1 cellular context compared by ENCODE assay signal in genomic region chr16:88505405-88506082, GRCh38.
A peak's percentile ranks its signal among the peaks of the same experiment; 100 is the strongest.
TF ChIP-seq lines count a peak whose summit lies in the region.

No MANE protein-coding gene starts in this region.

TF ChIP-seq in HEK293, 187 proteins besides CTCF, POLR2A, EP300 and RAD21 (continued from another document and continues in another):
- TF ChIP-seq REST (tag by site-specific recombination; IDR thresholded peaks at IDR 0.05) (no peak), TRIM28 (IDR thresholded peaks at IDR 0.05; ENCODE audit: borderline replicate concordance, low read length) (no peak), ZNF585B (tag by site-specific recombination; IDR thresholded peaks at IDR 0.05) (no peak), SP2 (tag by site-specific recombination; IDR thresholded peaks at IDR 0.05) (no peak), ZSCAN5A (tag by site-specific recombination; IDR thresholded peaks at IDR 0.05) (no peak), REPIN1 (tag by site-specific recombination; IDR thresholded peaks at IDR 0.05; ENCODE audit: low read depth) (no peak), ZFP3 (tag by site-specific recombination; IDR thresholded peaks at IDR 0.05; ENCODE audit: low read depth) (no peak), ZBTB26 (tag by site-specific recombination; optimal IDR thresholded peaks at IDR 0.05) (no peak), ZNF776 (tag by site-specific recombination; IDR thresholded peaks at IDR 0.05; ENCODE audit: borderline replicate concordance) (peak; percentile 68; the same call in 1 of the 2 replicates), ZNF404 (tag by site-specific recombination; IDR thresholded peaks at IDR 0.05) (no peak), PRDM2 (tag by site-specific recombination; IDR thresholded peaks at IDR 0.05; ENCODE audit: borderline replicate concordance) (no peak), ZNF391 (tag by site-specific recombination; IDR thresholded peaks at IDR 0.05; ENCODE audit: borderline replicate concordance, low read depth) (no peak), ZNF596 (tag by site-specific recombination; IDR thresholded peaks at IDR 0.05) (no peak), PRDM1 (tag by site-specific recombination; IDR thresholded peaks at IDR 0.05) (no peak), OSR2 (tag by site-specific recombination; IDR thresholded peaks at IDR 0.05) (no peak), ZNF747 (tag by site-specific recombination; IDR thresholded peaks at IDR 0.05) (no peak), ZBTB49 (tag by site-specific recombination; IDR thresholded peaks at IDR 0.05; ENCODE audit: low read depth) (no peak), ZNF18 (tag by site-specific recombination; IDR thresholded peaks at IDR 0.05) (no peak), ZNF529 (tag by site-specific recombination; IDR thresholded peaks at IDR 0.05; ENCODE audit: insufficient replicate concordance) (no peak), ZNF561 (tag by site-specific recombination; IDR thresholded peaks at IDR 0.05; ENCODE audit: borderline replicate concordance) (no peak), ZNF121 (tag by site-specific recombination; IDR thresholded peaks at IDR 0.05) (no peak), ZNF175 (tag by site-specific recombination; IDR thresholded peaks at IDR 0.05) (no peak), ZBTB48 (tag by site-specific recombination; IDR thresholded peaks at IDR 0.05) (peak; percentile 68; the same call in 1 of the 2 replicates), SCRT1 (tag by site-specific recombination; IDR thresholded peaks at IDR 0.05; ENCODE audit: borderline replicate concordance) (no peak), ZSCAN4 (tag by site-specific recombination; IDR thresholded peaks at IDR 0.05) (no peak), ZNF223 (tag by site-specific recombination; IDR thresholded peaks at IDR 0.05) (no peak), ZNF335 (tag by site-specific recombination; conservative IDR thresholded peaks at IDR 0.05) (peak; percentile 49; the same call in 1 of the 2 replicates), ZFP41 (tag by site-specific recombination; IDR thresholded peaks at IDR 0.05; ENCODE audit: borderline replicate concordance) (no peak), ZNF830 (tag by site-specific recombination; IDR thresholded peaks at IDR 0.05; ENCODE audit: low read depth) (no peak), ZNF398 (tag by site-specific recombination; IDR thresholded peaks at IDR 0.05) (0 out of 2 replicates have a peak, but pooled peaks have one; percentile 42), INSM2 (tag by site-specific recombination; IDR thresholded peaks at IDR 0.05) (no peak), ZNF513 (tag by site-specific recombination; IDR thresholded peaks at IDR 0.05) (no peak), ZBTB20 (tag by site-specific recombination; IDR thresholded peaks at IDR 0.05) (no peak)
